Comparison of ENCODE assay signal across 23 cellular contexts in genomic region chr20:14992961-14993360, GRCh38.
DNase-seq lines count a peak whose midpoint lies in the region; ATAC-seq and TF ChIP-seq lines count a peak whose summit lies in the region.
"Had no signal": no experiment of that assay in that cellular context is flagged by ENCODE, and none has a peak within 500 bp of the region (broad histone marks: within the 10 kb centered on the region; RNA-seq: fewer than 3 reads in every experiment).

No MANE protein-coding gene starts in this region.

- peaks cover 12% of the 10 kb centered on the region for H3K4me1 Mint-ChIP-seq in nephron progenitor cell
- no peaks in the 10 kb centered on the region for H3K4me1 Mint-ChIP-seq in CD14-positive monocyte
- H3K4me1 Mint-ChIP-seq in progenitor cell of endocrine pancreas (ENCODE audit: low read depth): peaks cover 11% of the 10 kb centered on the region
- H3K4me1 Mint-ChIP-seq: CD8-positive, alpha-beta memory T cell; naive B cell had no signal

- DNase-seq in NCI-H2171 treated with DMSO at 0.1 percent for 48 hours (lab: John Stamatoyannopoulos, UW): peak; percentile 21
- DNase-seq in NCI-H2171 (lab: John Stamatoyannopoulos, UW): no peak
- DNase-seq in NCI-H226: peak; percentile 48
- DNase-seq in dedifferentiated amniotic fluid mesenchymal stem cell (ENCODE audit: extremely low spot score): peak; percentile 61
- DNase-seq in nephron progenitor cell: no peak
- DNase-seq in CD14-positive monocyte (ENCODE audit: low spot score): no peak
- no peak for DNase-seq in progenitor cell of endocrine pancreas (ENCODE audit: low spot score, unreplicated experiment)
- DNase-seq: activated naive CD4-positive, alpha-beta T cell treated with anti-CD3 and anti-CD28 coated beads, Interleukin-2, amount 50 U/mL, for 16 hours; activated T-cell treated with anti-CD3 and anti-CD28 coated beads, Interleukin-2, amount 50 U/mL, for 1 hour; CD8-positive, alpha-beta memory T cell; colonic mucosa; heart right ventricle; KBM-7; lower lobe of right lung; naive B cell; NK-92 treated with Interleukin-12 subunit alpha and Interleukin-12 subunit beta, amount 100 ng/mL, for 24 hours; stimulated activated naive CD4-positive, alpha-beta T cell treated with Interleukin-2 at 50 U/mL for 16 hours; T-helper 1 cell; transverse colon had no signal

- peaks cover 4% of the 10 kb centered on the region for H3K36me3 Mint-ChIP-seq in nephron progenitor cell (ENCODE audit: low read depth)
- no peaks in the 10 kb centered on the region for H3K36me3 Mint-ChIP-seq in CD14-positive monocyte
- H3K36me3 Mint-ChIP-seq in progenitor cell of endocrine pancreas (ENCODE audit: insufficient read depth): peaks cover 1% of the 10 kb centered on the region
- H3K36me3 Mint-ChIP-seq: CD8-positive, alpha-beta memory T cell; naive B cell had no signal

- peaks cover 15% of the 10 kb centered on the region for H3K9me3 Mint-ChIP-seq in nephron progenitor cell
- H3K9me3 Mint-ChIP-seq in CD14-positive monocyte: peaks cover 7 to 16% (median 12%) of the 10 kb centered on the region in 7 donors
- peaks cover 6% of the 10 kb centered on the region for H3K9me3 Mint-ChIP-seq in progenitor cell of endocrine pancreas (ENCODE audit: low read depth)

- H3K27me3 Mint-ChIP-seq in nephron progenitor cell (ENCODE audit: low read depth, poor library complexity): peaks cover 5% of the 10 kb centered on the region
- H3K27me3 Mint-ChIP-seq in CD14-positive monocyte (ENCODE audit: low read depth in 3 of 3): peaks cover 0 to 1% (median 0%) of the 10 kb centered on the region in 3 donors
- no peaks in the 10 kb centered on the region for H3K27me3 Mint-ChIP-seq in progenitor cell of endocrine pancreas
- H3K27me3 Mint-ChIP-seq: CD8-positive, alpha-beta memory T cell had no signal

- intact Hi-C loops in CD14-positive monocyte (cut with micrococcal nuclease): no loop called here

- peak overlapping the region; percentile 6 for H3K27ac Mint-ChIP-seq in nephron progenitor cell
- no peak overlapping the region for H3K27ac Mint-ChIP-seq in CD14-positive monocyte
- no peak overlapping the region for H3K27ac Mint-ChIP-seq in progenitor cell of endocrine pancreas
- H3K27ac Mint-ChIP-seq: CD8-positive, alpha-beta memory T cell had no signal

- no peak for ATAC-seq in GM21576 (IDR thresholded peaks at IDR 0.05; ENCODE audit: unreplicated experiment)
- ATAC-seq: HCT116, heart right ventricle, lower lobe of right lung, Right ventricle myocardium inferior, sciatic nerve had no signal

- H3K4me3 Mint-ChIP-seq in nephron progenitor cell (no peak overlapping the region), CD14-positive monocyte (no peak overlapping the region), progenitor cell of endocrine pancreas (ENCODE audit: low read depth) (no peak overlapping the region)
- H3K4me3 Mint-ChIP-seq: CD8-positive, alpha-beta memory T cell; naive B cell had no signal

- no peak for TF ChIP-seq CTCF in nephron progenitor cell (IDR thresholded peaks at IDR 0.05)
- TF ChIP-seq CTCF in CD14-positive monocyte (IDR thresholded peaks at IDR 0.05): no peak
- no peak for TF ChIP-seq CTCF in progenitor cell of endocrine pancreas (IDR thresholded peaks at IDR 0.05; ENCODE audit: unreplicated experiment)

Comparison
In these comparisons a context has a peak if more than half of its experiments do, and no peak if none do; other contexts are left out.
1. DNase-seq: peak in NCI-H2171 treated with DMSO at 0.1 percent for 48 hours (single experiment), NCI-H226 (single experiment) and dedifferentiated amniotic fluid mesenchymal stem cell (single experiment); none in NCI-H2171 (single experiment), nephron progenitor cell (single experiment), CD14-positive monocyte (single experiment) and progenitor cell of endocrine pancreas (single experiment).